Comparison of ENCODE assay signal across 15 cellular contexts in the genomic region with DNA sequence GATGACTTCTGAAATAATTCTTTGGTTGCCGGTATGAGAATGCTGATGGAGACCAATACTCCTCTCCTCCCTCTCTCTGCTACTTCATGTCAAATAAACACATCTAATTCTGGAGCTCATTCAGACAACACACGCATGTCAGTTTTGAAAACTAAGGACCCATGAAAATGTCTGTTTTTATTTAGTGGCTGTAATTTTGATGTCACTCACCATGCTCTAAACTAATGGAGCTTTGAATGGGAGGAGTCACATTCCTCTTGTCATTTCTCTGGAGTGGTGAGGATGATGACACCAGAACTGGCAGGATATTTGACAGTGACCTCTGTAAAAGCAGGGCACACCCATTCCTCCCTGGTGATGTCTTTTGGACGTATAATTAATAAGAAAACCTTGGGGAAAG.
DNase-seq lines count a peak whose midpoint lies in the region; ATAC-seq, FAIRE-seq and TF ChIP-seq lines count a peak whose summit lies in the region.
"Had no signal": no experiment of that assay in that cellular context is flagged by ENCODE, and none has a peak within 500 bp of the region (broad histone marks: within the 10 kb centered on the region; RNA-seq: fewer than 3 reads in every experiment).

No MANE protein-coding gene starts in this region.

- TF ChIP-seq RAD21 in H1 (IDR thresholded peaks at IDR 0.05 in 1 of 2, conservative IDR thresholded peaks at IDR 0.05 in 1 of 2; ENCODE audit: low read depth in 2 of 2, low read length in 2 of 2): no peak

- peaks cover 8 to 25% (median 20%) of the 10 kb centered on the region in 4 donors for H3K4me1 Mint-ChIP-seq in naive thymus-derived CD8-positive, alpha-beta T cell

- no peak for TF ChIP-seq POLR2A in H1 (IDR thresholded peaks at IDR 0.05; ENCODE audit: control extremely low read depth in 1 of 2, low read depth in 2 of 2, low read length in 2 of 2)

- DNase-seq in AG10803 (ENCODE audit: low read depth): peak; percentile 59
- no peak for DNase-seq in H1 (ENCODE audit: low read depth in 1 of 2, low spot score in 2 of 2)
- DNase-seq in H4 (ENCODE audit: low spot score): no peak
- no peak for DNase-seq in mesenteric fat pad (ENCODE audit: low spot score)
- DNase-seq in putamen (ENCODE audit: low spot score): no peak
- no peak for DNase-seq in naive thymus-derived CD8-positive, alpha-beta T cell
- DNase-seq: activated B cell treated with CpG ODN at 0.5 μM for 24 hours; midbrain; NCI-H2081; stimulated activated CD4-positive, alpha-beta T cell treated with anti-CD3 and anti-CD28 coated beads, Interleukin-2, amount 100 ng/mL, for 24 hours had no signal

- no peak overlapping the region for H4K8ac ChIP-seq in H1 (ENCODE audit: extremely low read depth, insufficient read depth, low read length)

- H2BK12ac ChIP-seq in H1 (ENCODE audit: low read depth, low read length): no peak overlapping the region

- 74% methylated on average over 3 of the region's 3 CpGs; no CpG with 5 or more reads in 1 of the 2 experiments for WGBS in H1 (ENCODE audit: extremely low coverage in 1 of 2, insufficient coverage in 1 of 2, insufficient read length in 1 of 2, insufficient replicate concordance in 2 of 2, low coverage in 1 of 2, low lambda C conversion rate in 2 of 2, missing lambda C conversion rate in 1 of 2), 2 experiments
- 83% methylated on average over 2 of the region's 3 CpGs; no CpG with 5 or more reads in 1 of the 2 experiments for WGBS in mesodermal cell (ENCODE audit: insufficient coverage in 2 of 2), 2 experiments

- H2AFZ ChIP-seq in H1 (ENCODE audit: low read length): no peak overlapping the region

- TF ChIP-seq CTCF in AG10803 (conservative IDR thresholded peaks at IDR 0.05; ENCODE audit: low read length) (no peak), H1 (IDR thresholded peaks at IDR 0.05; ENCODE audit: control extremely low read depth in 1 of 3, insufficient read depth in 1 of 3, low read depth in 1 of 3, low read length in 3 of 3) (no peak)

- H4K5ac ChIP-seq in H1 (ENCODE audit: insufficient read length, low read depth, low read length): peak overlapping the region; percentile 39

- no peak overlapping the region for H3K23ac ChIP-seq in H1 (ENCODE audit: insufficient read length)

- H4K20me1 ChIP-seq in H1 (replicated peaks in 1 of 2; ENCODE audit: control insufficient read depth in 1 of 2, insufficient read depth in 2 of 2, low read length in 2 of 2): peaks cover 2 to 4% of the 10 kb centered on the region in 2 experiments

- H3K56ac ChIP-seq in H1 (replicated peaks; ENCODE audit: insufficient read length, low read depth, low read length): no peak overlapping the region

- no peak overlapping the region for H3K18ac ChIP-seq in H1 (ENCODE audit: extremely low read depth, low read length)

- peak overlapping the region; percentile 79; the same call in 1 of the 2 replicates for H3K27ac ChIP-seq in HUES6 (ENCODE audit: low read depth, low read length)
- H3K27ac ChIP-seq in H1 (ENCODE audit: low read depth, low read length): no peak overlapping the region
- peak overlapping the region; percentile 92 for H3K27ac ChIP-seq in mesodermal cell (ENCODE audit: low read depth, low read length, severe bottlenecking)
- H3K27ac ChIP-seq: prostate gland had no signal

- ATAC-seq in naive thymus-derived CD8-positive, alpha-beta T cell: no peak
- ATAC-seq: activated naive CD4-positive, alpha-beta T cell treated with anti-CD3 and anti-CD28 coated beads, Interleukin-2, amount 50 U/mL, for 72 hours; GM12878 had no signal

- H3K4me1 ChIP-seq in HUES6 (ENCODE audit: control insufficient read depth, insufficient read depth, low read length) (peaks cover 59% of the 10 kb centered on the region), H1 (replicated peaks in 1 of 4; ENCODE audit: control insufficient read depth in 3 of 4, insufficient read depth in 4 of 4, low read length in 3 of 4) (peaks cover 8 to 36% (median 22%) of the 10 kb centered on the region in 4 experiments), mesodermal cell (ENCODE audit: control insufficient read depth, insufficient read depth, low read length, poor library complexity, severe bottlenecking) (peaks cover 42% of the 10 kb centered on the region)
- H3K4me1 ChIP-seq: prostate gland had no signal

- H3K36me3 ChIP-seq in HUES6 (ENCODE audit: control insufficient read depth, insufficient read depth, low read length): no peaks in the 10 kb centered on the region
- no peaks in the 10 kb centered on the region for H3K36me3 ChIP-seq in H1 (ENCODE audit: control insufficient read depth in 2 of 4, insufficient read depth in 4 of 4, low read length in 3 of 4)
- H3K36me3 ChIP-seq in mesodermal cell (ENCODE audit: control insufficient read depth, insufficient read depth, low read length): no peaks in the 10 kb centered on the region
- H3K36me3 ChIP-seq: prostate gland had no signal

- no peak overlapping the region for H3K4me3 Mint-ChIP-seq in naive thymus-derived CD8-positive, alpha-beta T cell
- H3K4me3 Mint-ChIP-seq: activated B cell treated with CpG ODN at 0.5 μM for 24 hours had no signal

- peaks cover 2% of the 10 kb centered on the region; the same call in 1 of the 2 replicates for H3K79me1 ChIP-seq in H1 (ENCODE audit: low read depth, low read length)

- no peak overlapping the region for H2BK20ac ChIP-seq in H1 (ENCODE audit: low read length)

- H3K4me2 ChIP-seq in H1 (ENCODE audit: insufficient read depth in 1 of 2, low read depth in 2 of 2, low read length in 2 of 2): peak overlapping the region; percentile 35 to 46

- H2BK15ac ChIP-seq in H1 (ENCODE audit: low read length): no peak overlapping the region

- H3K27ac Mint-ChIP-seq in naive thymus-derived CD8-positive, alpha-beta T cell: peak overlapping the region in 2 of 10 donors; percentile 7
- H3K27ac Mint-ChIP-seq: activated B cell treated with CpG ODN at 0.5 μM for 24 hours; activated naive CD4-positive, alpha-beta T cell treated with anti-CD3 and anti-CD28 coated beads, Interleukin-2, amount 50 U/mL, for 72 hours had no signal

- no peaks in the 10 kb centered on the region for H3K36me3 Mint-ChIP-seq in naive thymus-derived CD8-positive, alpha-beta T cell
- H3K36me3 Mint-ChIP-seq: activated naive CD4-positive, alpha-beta T cell treated with anti-CD3 and anti-CD28 coated beads, Interleukin-2, amount 50 U/mL, for 72 hours had no signal

- H2AK5ac ChIP-seq in H1 (ENCODE audit: low read depth, low read length): no peak overlapping the region

- CTCF ChIA-PET in H1 (lab: Charles Lee; ENCODE audit: partially characterized antibody): interaction anchor here (0.7 to 2.0 kb wide), 8 partner anchors 9 to 292 kb away, joined by 3 to 14 read pairs (median 4); no protein-coding TSS in a partner anchor

- H3K9ac ChIP-seq in HUES6 (ENCODE audit: low read length): no peak overlapping the region
- no peak overlapping the region for H3K9ac ChIP-seq in H1 (replicated peaks in 1 of 4; ENCODE audit: extremely low read depth in 1 of 4, low read depth in 3 of 4, low read length in 3 of 4)

- no peaks in the 10 kb centered on the region for H3K27me3 Mint-ChIP-seq in naive thymus-derived CD8-positive, alpha-beta T cell
- H3K27me3 Mint-ChIP-seq: activated B cell treated with CpG ODN at 0.5 μM for 24 hours had no signal

- H3K23me2 ChIP-seq in H1 (ENCODE audit: low read depth, low read length): no peaks in the 10 kb centered on the region

- no peak overlapping the region for H3K14ac ChIP-seq in H1 (ENCODE audit: insufficient read length)

- peak overlapping the region; percentile 26; the same call in 1 of the 2 replicates for H2BK5ac ChIP-seq in H1 (ENCODE audit: low read depth, low read length)

- no peaks in the 10 kb centered on the region for H3K9me3 ChIP-seq in HUES6 (ENCODE audit: control insufficient read depth, insufficient read depth, low read depth, low read length)
- H3K9me3 ChIP-seq in H1 (ENCODE audit: insufficient read depth in 2 of 2, low read depth in 1 of 2, low read length in 1 of 2): no peaks in the 10 kb centered on the region
- no peaks in the 10 kb centered on the region for H3K9me3 ChIP-seq in mesodermal cell (ENCODE audit: control insufficient read depth, low read length)
- H3K9me3 ChIP-seq: prostate gland had no signal

- no peak overlapping the region for H3K4ac ChIP-seq in H1 (replicated peaks; ENCODE audit: insufficient read length, low read depth, low read length)

- POLR2A ChIA-PET in H1 (lab: Charles Lee; ENCODE audit: partially characterized antibody): interaction anchor here (0.9 to 1.9 kb wide), 5 partner anchors 9 to 76 kb away, joined by 3 to 7 read pairs (median 5); no protein-coding TSS in a partner anchor
- POLR2A ChIA-PET in naive thymus-derived CD8-positive, alpha-beta T cell (lab: Charles Lee): no interaction called here

- TF ChIP-seq EP300 in H1 (IDR thresholded peaks at IDR 0.05; ENCODE audit: borderline replicate concordance in 1 of 2, low read depth in 2 of 2, low read length in 2 of 2): no peak

- no peaks in the 10 kb centered on the region for H3K9me3 Mint-ChIP-seq in naive thymus-derived CD8-positive, alpha-beta T cell
- H3K9me3 Mint-ChIP-seq: activated B cell treated with CpG ODN at 0.5 μM for 24 hours; activated naive CD4-positive, alpha-beta T cell treated with anti-CD3 and anti-CD28 coated beads, Interleukin-2, amount 50 U/mL, for 72 hours had no signal

- no peak overlapping the region for H4K91ac ChIP-seq in H1 (replicated peaks; ENCODE audit: insufficient read length, low read length)

- H3K79me2 ChIP-seq in H1 (ENCODE audit: control insufficient read depth in 1 of 2, insufficient read depth in 2 of 2, low read length in 2 of 2): peaks cover 4 to 61% of the 10 kb centered on the region in 2 experiments; a peak in 3 of 4 replicates

- H3K27me3 ChIP-seq in HUES6 (ENCODE audit: control insufficient read depth, insufficient read depth, low read length) (no peaks in the 10 kb centered on the region), H1 (replicated peaks in 1 of 4; ENCODE audit: control insufficient read depth in 3 of 4, extremely low read depth in 1 of 4, insufficient read depth in 3 of 4, low read length in 3 of 4) (no peaks in the 10 kb centered on the region)

- no peak for FAIRE-seq in H1 (lab: Jason Lieb, UNC)
- FAIRE-seq: GM12878 had no signal

- no peak overlapping the region for H2BK120ac ChIP-seq in H1 (replicated peaks; ENCODE audit: low read depth, low read length)

- H3K4me3 ChIP-seq in AG10803 (ENCODE audit: low read length) (no peak overlapping the region), HUES6 (ENCODE audit: low read depth, low read length) (no peak overlapping the region), H1 (ENCODE audit: extremely low read depth in 1 of 4, insufficient read depth in 2 of 4, low read depth in 3 of 4, low read length in 4 of 4) (peak overlapping the region in 1 of 4 experiments; percentile 21; a peak in 1 of 8 replicates), mesodermal cell (ENCODE audit: extremely low read depth, insufficient read depth, low read length, poor library complexity, severe bottlenecking) (no peak overlapping the region)
- H3K4me3 ChIP-seq: GM12878, prostate gland had no signal

TF ChIP-seq in H1, 55 proteins besides CTCF, POLR2A, EP300 and RAD21 (continues in another document):
- TF ChIP-seq YY1 (IDR thresholded peaks at IDR 0.05; ENCODE audit: low read depth, low read length): no peak
- no peak for TF ChIP-seq NANOG (IDR thresholded peaks at IDR 0.05; ENCODE audit: insufficient read depth, low read depth, low read length, poor library complexity, severe bottlenecking)
